ENCODE assay signal across 19 cellular contexts in the genomic region with DNA sequence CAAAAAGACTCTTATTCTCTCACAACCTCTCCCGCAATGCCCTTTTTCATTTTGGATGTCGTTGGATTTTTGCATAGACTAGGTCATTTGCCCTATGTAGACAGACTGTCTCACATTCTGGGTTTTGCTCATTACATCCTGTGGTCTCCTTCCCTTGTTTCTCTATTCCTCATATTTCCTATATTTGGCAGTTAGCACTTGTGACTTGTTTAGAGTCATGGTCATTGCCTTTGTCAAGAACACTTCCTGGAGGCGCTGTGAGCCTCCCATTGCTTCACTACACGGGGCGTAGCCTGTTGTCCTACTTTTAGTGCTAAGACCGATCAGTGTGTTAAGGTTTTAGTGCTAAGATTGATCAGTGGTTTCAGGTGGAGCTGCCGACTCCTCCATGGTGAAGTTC. TPM values are rescaled to one million over a fixed set of nuclear protein-coding genes. Genes with fewer than 3 reads are reported as not detected.
DNase-seq lines count a peak whose midpoint lies in the region; ATAC-seq and TF ChIP-seq lines count a peak whose summit lies in the region.
"Had no signal": no experiment of that assay in that cellular context is flagged by ENCODE, and none has a peak within 500 bp of the region (broad histone marks: within the 10 kb centered on the region; RNA-seq: fewer than 3 reads in every experiment).

No MANE protein-coding gene starts in this region.

- ATAC-seq in GM21526 (IDR thresholded peaks at IDR 0.05; ENCODE audit: low FRiP score, unreplicated experiment) (peak; percentile 51), WTC11 (no peak), HG02610 (IDR thresholded peaks at IDR 0.05; ENCODE audit: unreplicated experiment) (no peak)
- ATAC-seq: A549 had no signal

- peak overlapping the region; percentile 19 to 28 for H3K4me3 ChIP-seq in neutrophil (ENCODE audit: low read depth in 1 of 2, low read length in 1 of 2)
- H3K4me3 ChIP-seq: A549, pancreas, SJCRH30, transverse colon had no signal

- H3K9me3 ChIP-seq in neutrophil = no peaks in the 10 kb centered on the region
- H3K9me3 ChIP-seq: A549, pancreas, SJCRH30, transverse colon had no signal

- no peak overlapping the region for H3K4me3 Mint-ChIP-seq in WTC11
- H3K4me3 Mint-ChIP-seq: activated T-helper 1 cell treated with anti-CD3 and anti-CD28 coated beads, Interleukin-12 subunit alpha, Interleukin-12 subunit beta, Interleukin-2, Interleukin-4 antibody, amounts not matched to agents 30 ng/mL and 10 ng/mL and 1 ng/mL, durations not matched to agents 14 hours and 24 hours and 36 hours had no signal

- POLR2A ChIA-PET in WTC11 (lab: Charles Lee) = no interaction called here

- H3K9me3 Mint-ChIP-seq in WTC11 = 0 out of 2 replicates have a peak, but pooled peaks cover 9% of the 10 kb centered on the region

- H3K27ac ChIP-seq in neutrophil = peak overlapping the region; percentile 69
- H3K27ac ChIP-seq: A549, pancreas, SJCRH30, transverse colon had no signal

- no peaks in the 10 kb centered on the region for H3K27me3 Mint-ChIP-seq in WTC11 (ENCODE audit: low read depth)

- peaks cover 3% of the 10 kb centered on the region for H3K4me1 Mint-ChIP-seq in WTC11

- peaks cover 54 to 57% of the 10 kb centered on the region in 2 experiments for H3K4me1 ChIP-seq in neutrophil (ENCODE audit: control insufficient read depth in 1 of 2, insufficient read depth in 1 of 2, low read depth in 1 of 2, low read length in 1 of 2)
- H3K4me1 ChIP-seq: A549, pancreas, SJCRH30, transverse colon had no signal

- CTCF ChIA-PET in WTC11 (lab: Charles Lee) = interaction anchor here (0.5 to 0.6 kb wide), 2 partner anchors 60 to 142 kb away, joined by 3 to 7 read pairs; no protein-coding TSS in a partner anchor

- peaks cover 4% of the 10 kb centered on the region; the same call in 1 of the 2 replicates for H3K36me3 Mint-ChIP-seq in WTC11

- H3K27me3 ChIP-seq in neutrophil = no peaks in the 10 kb centered on the region
- H3K27me3 ChIP-seq: pancreas, SJCRH30, transverse colon had no signal

- peaks cover 24% of the 10 kb centered on the region for H3K36me3 ChIP-seq in neutrophil
- H3K36me3 ChIP-seq: pancreas, SJCRH30, transverse colon had no signal

- TF ChIP-seq CTCF in WTC11 (IDR thresholded peaks at IDR 0.05) (no peak), neutrophil (IDR thresholded peaks at IDR 0.05) (no peak)

- H3K27ac Mint-ChIP-seq in WTC11 = peak overlapping the region; percentile 0
- H3K27ac Mint-ChIP-seq: activated T-helper 1 cell treated with anti-CD3 and anti-CD28 coated beads, Interleukin-12 subunit alpha, Interleukin-12 subunit beta, Interleukin-2, Interleukin-4 antibody, amounts not matched to agents 30 ng/mL and 10 ng/mL and 1 ng/mL, durations not matched to agents 14 hours and 24 hours and 36 hours had no signal

- DNase-seq in SKM-1 treated with dmso at 0.1 percent for 144 hours (lab: John Stamatoyannopoulos, UW; ENCODE audit: unreplicated experiment) (peak; percentile 20), SKM-1 (lab: John Stamatoyannopoulos, UW; ENCODE audit: unreplicated experiment) (no peak), WTC11 (ENCODE audit: low spot score) (no peak), DMS 273 (lab: John Stamatoyannopoulos, UW; ENCODE audit: unreplicated experiment) (no peak)
- no peak for DNase-seq in stimulated activated CD4-positive, alpha-beta T cell treated with anti-CD3 and anti-CD28 coated beads, Interleukin-2, amount 100 ng/mL, for 48 hours
- DNase-seq: activated CD4-positive, CD25-positive, alpha-beta regulatory T cell; aorta; dermis blood vessel endothelial cell; DMS 273 treated with DMSO at 0.1 percent for 48 hours; NCI-H146; NCI-H69; pancreas; SJCRH30; transverse colon had no signal

TF ChIP-seq in WTC11, 78 proteins besides CTCF, POLR2A, EP300 and RAD21:
- no peak for TF ChIP-seq JAZF1 (CRISPR knock-in tag; IDR thresholded peaks at IDR 0.05)
- TF ChIP-seq ZNF416 (CRISPR knock-in tag; IDR thresholded peaks at IDR 0.05) = no peak
- no peak for TF ChIP-seq EMX1 (CRISPR knock-in tag; IDR thresholded peaks at IDR 0.05)
- TF ChIP-seq NFATC4 (CRISPR knock-in tag; IDR thresholded peaks at IDR 0.05) = no peak
- no peak for TF ChIP-seq SOX15 (CRISPR knock-in tag; IDR thresholded peaks at IDR 0.05)
- TF ChIP-seq NR2C2 (CRISPR knock-in tag; IDR thresholded peaks at IDR 0.05) = no peak
- no peak for TF ChIP-seq MAX (CRISPR knock-in tag; IDR thresholded peaks at IDR 0.05)
- no peak for TF ChIP-seq ZNF425 (CRISPR knock-in tag; conservative IDR thresholded peaks at IDR 0.05)
TF ChIP-seq in WTC11: peak in this region for 0.

RNA-seq across cellular contexts. Expression of gene TATDN2, which starts 16.1 kb away (rescaled TPM):
- 23.2 to 31.7 TPM (median 24.7 TPM) in 3 replicates for total RNA-seq in WTC11 (2021)
